ENCODE assay signal across 8 cellular contexts in genomic region chr11:118572075-118572913, GRCh38. TPM values are rescaled to one million over a fixed set of nuclear protein-coding genes. Genes with fewer than 3 reads are reported as not detected.
A peak's percentile ranks its signal among the peaks of the same experiment; 100 is the strongest.
DNase-seq lines count a peak whose midpoint lies in the region; ATAC-seq, FAIRE-seq and TF ChIP-seq lines count a peak whose summit lies in the region.

TSS of gene ARCN1 (plus strand) at chr11:118572409. CDS start at chr11:118572548, 139 bp downstream.

- TF ChIP-seq CTCF in DOHH2 (IDR thresholded peaks at IDR 0.05; ENCODE audit: low read depth, low read length, poor library complexity, severe bottlenecking): no peak
- TF ChIP-seq CTCF in pancreas (IDR thresholded peaks at IDR 0.05): no peak
- TF ChIP-seq CTCF in thyroid gland (IDR thresholded peaks at IDR 0.05): no peak

- intact Hi-C loops in Right ventricle myocardium superior (cut with DNase I) (no loop called here), pancreas (cut with DNase I) (no loop called here), thyroid gland (cut with DNase I) (no loop called here)

- H3K79me2 ChIP-seq in DOHH2 (ENCODE audit: control insufficient read depth, low read length): peaks cover 58% of the 10 kb centered on the region

- FAIRE-seq in H54 (lab: Jason Lieb, UNC): no peak
- FAIRE-seq in pancreas (lab: Jason Lieb, UNC): no peak

- H3K4me2 ChIP-seq in DOHH2 (ENCODE audit: low read length): peak within 1 kb of the TSS; percentile 89

- TF ChIP-seq POLR2A in H54 (IDR thresholded peaks at IDR 0.05; ENCODE audit: low read depth, low read length) (peak; percentile 59), thyroid gland (IDR thresholded peaks at IDR 0.05) (peak in 1 of 2 donors; percentile 72)

- H3K36me3 ChIP-seq in DOHH2 (ENCODE audit: control insufficient read depth, low read length): peaks cover 24% of the 10 kb centered on the region
- H3K36me3 ChIP-seq in pancreas: no peaks in the 10 kb centered on the region
- H3K36me3 ChIP-seq in thyroid gland: no peaks in the 10 kb centered on the region

- DNase-seq in H54 (ENCODE audit: insufficient read length, low spot score) (peak; percentile 42), MV-4-11 (lab: John Stamatoyannopoulos, UW) (peak; percentile 74), SW480 (ENCODE audit: low spot score) (peak; percentile 76), Right ventricle myocardium superior (peak; percentile 88), pancreas (peak; percentile 72 to 93 (median 80)), thyroid gland (peak; percentile 78 to 80)
- DNase-seq in activated naive CD8-positive, alpha-beta T cell treated with anti-CD3 and anti-CD28 coated beads, Interleukin-2, amount 50 U/mL, for 16 hours (ENCODE audit: low read depth, low spot score): peak; percentile 43

- 0 to 1% methylated on average over 46 to 52 of the region's 52 CpGs for WGBS in pancreas, 2 donors
- WGBS in thyroid gland, 2 donors: 0% methylated on average over 23 to 39 of the region's 52 CpGs

- peaks cover 30% of the 10 kb centered on the region for H3K4me1 ChIP-seq in DOHH2 (ENCODE audit: control insufficient read depth, low read length)
- peaks cover 10 to 35% (median 12%) of the 10 kb centered on the region in 3 donors for H3K4me1 ChIP-seq in pancreas
- H3K4me1 ChIP-seq in thyroid gland: peaks cover 24 to 39% of the 10 kb centered on the region in 2 donors

- peak; percentile 90 for ATAC-seq in Right ventricle myocardium superior (ENCODE audit: poor library complexity)
- peak; percentile 89 to 93 (median 90) for ATAC-seq in pancreas

- H3K27ac ChIP-seq in DOHH2 (ENCODE audit: low read depth, low read length) (peak within 1 kb of the TSS; percentile 62), pancreas (peak within 1 kb of the TSS; percentile 95 to 99 (median 98)), thyroid gland (peak within 1 kb of the TSS; percentile 93 to 99 (median 98))

- H3K9me3 ChIP-seq in DOHH2 (ENCODE audit: control insufficient read depth, insufficient read depth, low read length): no peaks in the 10 kb centered on the region
- no peaks in the 10 kb centered on the region for H3K9me3 ChIP-seq in pancreas
- H3K9me3 ChIP-seq in thyroid gland: no peaks in the 10 kb centered on the region

- no peaks in the 10 kb centered on the region for H3K27me3 ChIP-seq in DOHH2 (ENCODE audit: control insufficient read depth, low read length)
- no peaks in the 10 kb centered on the region for H3K27me3 ChIP-seq in pancreas
- H3K27me3 ChIP-seq in thyroid gland: no peaks in the 10 kb centered on the region

- H4K20me1 ChIP-seq in DOHH2 (ENCODE audit: control insufficient read depth, insufficient read depth, low read depth, low read length): peaks cover 17% of the 10 kb centered on the region

- peaks cover 6% of the 10 kb centered on the region for H3F3A ChIP-seq in DOHH2 (ENCODE audit: control insufficient read depth, insufficient read depth)

- H3K4me3 ChIP-seq in DOHH2 (ENCODE audit: low read length): peak within 1 kb of the TSS; percentile 99
- H3K4me3 ChIP-seq in pancreas: peak within 1 kb of the TSS; percentile 89 to 95 (median 90)
- H3K4me3 ChIP-seq in thyroid gland (replicated peaks in 1 of 3): peak within 1 kb of the TSS; percentile 50 to 98 (median 60)

- no peaks in the 10 kb centered on the region for H3K9me2 ChIP-seq in DOHH2 (replicated peaks; ENCODE audit: control insufficient read depth, low read length)

RNA-seq across cellular contexts. Expression of gene ARCN1, which starts in this region (rescaled TPM):
- total RNA-seq in Right ventricle myocardium superior (80.7 TPM), pancreas (100 to 1,000 TPM in 1 of 6 donors, 10 to 100 TPM in 5; 77.0 to 105 (median 92.6) TPM), thyroid gland (100 to 1,000 TPM; 103 to 157 (median 112) TPM)
- polyA plus RNA-seq in pancreas: 10 to 100 TPM; 39.8 to 67.3 TPM

Comparison
In these comparisons a context has a peak if more than half of its experiments do, and no peak if none do; other contexts are left out.
1. Peak in every context shown above with its lines: DNase-seq, ATAC-seq, H3K4me3 ChIP-seq and H3K27ac ChIP-seq.